ENCODE assay signal across 1 cellular context in genomic region chr6:158628542-158628941, GRCh38.
TF ChIP-seq lines count a peak whose summit lies in the region.

No MANE protein-coding gene starts in this region.

TF ChIP-seq in K562, 482 proteins besides CTCF, POLR2A, EP300 and RAD21:
- TF ChIP-seq ZNF324 (CRISPR knock-in tag; IDR thresholded peaks at IDR 0.05) (no peak), MAX (CRISPR knock-in tag; IDR thresholded peaks at IDR 0.05) (0 out of 2 replicates have a peak, but pooled peaks have one; percentile 30), SRF (CRISPR knock-in tag; IDR thresholded peaks at IDR 0.05) (no peak), POLR2G (IDR thresholded peaks at IDR 0.05; ENCODE audit: low read depth, low read length) (peak; percentile 31; the same call in 1 of the 2 replicates), TAF15 (IDR thresholded peaks at IDR 0.05; ENCODE audit: low read depth, low read length) (no peak), SPI1 (IDR thresholded peaks at IDR 0.05; ENCODE audit: borderline replicate concordance, low read depth, low read length) (no peak)
TF ChIP-seq in K562: peak in this region for 2.
